In genomic region chr16:970379-970765, GRCh38 we compare ENCODE assay signal across 8 cellular contexts. TPM values are rescaled to one million over a fixed set of nuclear protein-coding genes. Genes with fewer than 3 reads are reported as not detected.
DNase-seq lines count a peak whose midpoint lies in the region; ATAC-seq, FAIRE-seq and TF ChIP-seq lines count a peak whose summit lies in the region.

No MANE protein-coding gene starts in this region.

- H3K9me3 ChIP-seq in PC-9 (ENCODE audit: insufficient read depth, low read depth), result no peaks in the 10 kb centered on the region
- no peaks in the 10 kb centered on the region for H3K9me3 ChIP-seq in pancreas

- peaks cover 3% of the 10 kb centered on the region; the same call in 1 of the 2 replicates for H3F3A ChIP-seq in PC-9 (ENCODE audit: insufficient read depth, low read depth)

- H3K9me2 ChIP-seq in PC-9 (ENCODE audit: insufficient read depth), result no peaks in the 10 kb centered on the region

- H3K27ac Mint-ChIP-seq in activated CD4-positive, alpha-beta T cell treated with anti-CD3 and anti-CD28 coated beads, Interleukin-2, amount 10 ng/mL, durations not matched to agents 7 days and 5 days, result peak overlapping the region; percentile 74

- peaks cover 6% of the 10 kb centered on the region for H3K9me3 Mint-ChIP-seq in activated CD4-positive, alpha-beta T cell treated with anti-CD3 and anti-CD28 coated beads, Interleukin-2, amount 10 ng/mL, durations not matched to agents 7 days and 5 days

- intact Hi-C loops in PC-9 (cut with micrococcal nuclease; ENCODE audit: unreplicated experiment) (loop anchor here (5.0 to 10.0 kb wide), 2 partner anchors 156 to 258 kb away; no protein-coding TSS in a partner anchor), pancreas (cut with DNase I) (no loop called here)

- peak overlapping the region; percentile 85 for H3K4me2 ChIP-seq in PC-9

- peaks cover 33% of the 10 kb centered on the region for H3K27me3 ChIP-seq in PC-9 (ENCODE audit: insufficient read depth, low read depth)
- H3K27me3 ChIP-seq in pancreas, result no peaks in the 10 kb centered on the region

- DNase-seq in activated CD4-positive, alpha-beta T cell treated with anti-CD3 and anti-CD28 coated beads, Interleukin-2, amount 10 ng/mL, durations not matched to agents 7 days and 5 days, result no peak
- no peak for DNase-seq in activated CD4-positive, alpha-beta T cell treated with anti-CD3 and anti-CD28 coated beads for 48 hours
- DNase-seq in PC-9 (no peak), fibroblast of mammary gland (ENCODE audit: low read depth) (no peak), pancreas (peak in 3 of 6 donors; percentile 67 to 82 (median 72)), NCI-H2029 treated with DMSO at 0.1 percent for 48 hours (lab: John Stamatoyannopoulos, UW) (no peak), AML-193 (lab: John Stamatoyannopoulos, UW) (no peak), RPMI8226 (no peak)

- TF ChIP-seq CTCF in PC-9 (conservative IDR thresholded peaks at IDR 0.05) (no peak), fibroblast of mammary gland (conservative IDR thresholded peaks at IDR 0.05; ENCODE audit: control insufficient read depth, insufficient read depth, low read depth, low read length) (no peak), pancreas (IDR thresholded peaks at IDR 0.05) (no peak)

- ATAC-seq in pancreas, result peak in 3 of 4 donors; percentile 26 to 42 (median 29)

- H3K36me3 Mint-ChIP-seq in activated CD4-positive, alpha-beta T cell treated with anti-CD3 and anti-CD28 coated beads, Interleukin-2, amount 10 ng/mL, durations not matched to agents 7 days and 5 days (ENCODE audit: low read depth), result peaks cover 13% of the 10 kb centered on the region

- peak overlapping the region; percentile 73 for H3K4me3 Mint-ChIP-seq in activated CD4-positive, alpha-beta T cell treated with anti-CD3 and anti-CD28 coated beads, Interleukin-2, amount 10 ng/mL, durations not matched to agents 7 days and 5 days

- H3K4me1 ChIP-seq in PC-9 (replicated peaks; ENCODE audit: insufficient read depth) (peaks cover 12% of the 10 kb centered on the region), pancreas (peaks cover 3 to 9% (median 7%) of the 10 kb centered on the region in 3 donors)

- peaks cover 8% of the 10 kb centered on the region; the same call in 1 of the 2 replicates for H3K79me2 ChIP-seq in PC-9 (ENCODE audit: low read depth)

- POLR2A ChIA-PET in activated CD4-positive, alpha-beta T cell treated with anti-CD3 and anti-CD28 coated beads, Interleukin-2, amount 10 ng/mL, durations not matched to agents 7 days and 5 days (lab: Charles Lee), result no interaction called here
- POLR2A ChIA-PET in PC-9 (lab: Charles Lee; ENCODE audit: unreplicated experiment), result no interaction called here

- CTCF ChIA-PET in activated CD4-positive, alpha-beta T cell treated with anti-CD3 and anti-CD28 coated beads, Interleukin-2, amount 10 ng/mL, durations not matched to agents 7 days and 5 days (lab: Charles Lee), result no interaction called here
- CTCF ChIA-PET in PC-9 (lab: Charles Lee), result no interaction called here

- no TSS peak for BruUV-seq in PC-9 (replicated peaks; lab: Mats Ljungman, UMichigan)

- 0% methylated on average over 43 of the region's 43 CpGs for WGBS in pancreas, 2 donors

- H3K36me3 ChIP-seq in PC-9 (ENCODE audit: low read depth), result no peaks in the 10 kb centered on the region
- H3K36me3 ChIP-seq in pancreas, result no peaks in the 10 kb centered on the region

- peaks cover 28% of the 10 kb centered on the region for H3K4me1 Mint-ChIP-seq in activated CD4-positive, alpha-beta T cell treated with anti-CD3 and anti-CD28 coated beads, Interleukin-2, amount 10 ng/mL, durations not matched to agents 7 days and 5 days

- H2AFZ ChIP-seq in PC-9, result peak overlapping the region; percentile 85

- H3K27me3 Mint-ChIP-seq in activated CD4-positive, alpha-beta T cell treated with anti-CD3 and anti-CD28 coated beads, Interleukin-2, amount 10 ng/mL, durations not matched to agents 7 days and 5 days, result peaks cover 5% of the 10 kb centered on the region

- peak overlapping the region; percentile 30; the same call in 1 of the 2 replicates for H3K27ac ChIP-seq in PC-9
- H3K27ac ChIP-seq in pancreas, result peak overlapping the region; percentile 43 to 77 (median 52)

- no peak for FAIRE-seq in pancreas (lab: Jason Lieb, UNC)

- H3K4me3 ChIP-seq in PC-9, result peak overlapping the region; percentile 85
- H3K4me3 ChIP-seq in fibroblast of mammary gland (ENCODE audit: control insufficient read depth, low read depth, low read length), result peak overlapping the region; percentile 60
- peak overlapping the region; percentile 83 to 96 (median 86) for H3K4me3 ChIP-seq in pancreas

- H4K20me1 ChIP-seq in PC-9 (ENCODE audit: insufficient read depth), result no peaks in the 10 kb centered on the region; the same call in 1 of the 2 replicates

RNA-seq across cellular contexts. Expression of gene LMF1, which starts 0.4 kb away (rescaled TPM):
- total RNA-seq in activated CD4-positive, alpha-beta T cell treated with anti-CD3 and anti-CD28 coated beads, Interleukin-2, amount 10 ng/mL, durations not matched to agents 7 days and 5 days, result 10 to 100 TPM; 20.5 to 23.0 TPM
- 31.3 and 35.6 TPM in 2 replicates for total RNA-seq in PC-9 (2021)
- total RNA-seq in pancreas, result 10 to 100 TPM in 4 of 6 donors, 1 to 10 TPM in 2; 9.3 to 17.6 (median 15.4) TPM
- 10 to 100 TPM; 48.3 to 64.6 TPM for polyA plus RNA-seq in pancreas

RNA-seq across cellular contexts. Expression of gene SOX8, which starts 11.2 kb away (rescaled TPM):
- total RNA-seq in activated CD4-positive, alpha-beta T cell treated with anti-CD3 and anti-CD28 coated beads, Interleukin-2, amount 10 ng/mL, durations not matched to agents 7 days and 5 days, result under 1 TPM; 0.25 to 0.27 TPM
- total RNA-seq in PC-9 (2021) (not detected in 2 replicates), pancreas (1 to 10 TPM in 1 of 6 donors, under 1 TPM in 5; 0.54 to 1.3 (median 0.75) TPM)
- polyA plus RNA-seq in pancreas, result 1 to 10 TPM; 3.5 to 5.5 TPM
